8 cellular contexts compared by ENCODE assay signal in the genomic region with DNA sequence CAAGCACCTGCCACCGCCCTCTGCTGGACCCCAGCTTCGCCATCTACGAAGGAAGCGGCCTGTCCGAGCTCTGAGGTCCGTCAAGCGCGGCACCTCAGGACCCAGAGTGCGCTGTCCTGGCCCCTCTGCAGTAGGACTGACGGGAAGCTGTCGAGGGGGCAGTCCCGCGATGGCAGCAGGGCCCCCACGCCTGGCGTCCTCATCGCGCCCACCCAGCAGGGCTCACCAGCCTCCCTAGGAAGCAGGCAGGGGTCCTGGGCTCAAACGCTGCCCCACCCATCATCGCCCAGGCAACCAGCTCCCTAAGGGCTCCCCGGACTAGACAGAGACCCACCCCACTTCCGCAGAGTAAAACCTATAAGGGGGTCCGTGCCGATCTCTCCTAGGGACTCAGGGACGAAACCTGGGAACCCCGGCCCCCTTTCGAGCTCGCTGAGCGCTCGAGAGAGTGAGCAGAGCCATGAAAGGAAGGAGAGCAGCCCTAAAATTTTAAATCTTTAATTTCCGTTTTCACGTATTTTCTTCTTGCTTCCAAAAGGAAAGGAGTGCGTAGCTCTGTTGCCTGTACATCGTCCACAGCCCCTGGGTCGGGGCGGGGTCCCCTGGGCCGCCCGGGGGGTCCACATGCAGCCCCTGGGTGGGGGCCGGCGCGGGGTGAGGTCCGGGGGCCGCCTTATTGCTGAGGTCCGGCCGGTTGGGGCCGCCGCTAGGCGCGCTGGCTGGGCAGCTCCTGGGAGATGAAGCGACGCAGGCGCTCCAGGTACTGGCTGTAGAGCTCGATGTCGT. TPM values are rescaled to one million over a fixed set of nuclear protein-coding genes. Genes with fewer than 3 reads are reported as not detected.
DNase-seq lines count a peak whose midpoint lies in the region; ATAC-seq and TF ChIP-seq lines count a peak whose summit lies in the region.
"Not testable (repeated sequence)": the region's sequence is repeated elsewhere in the genome, so short reads cannot be mapped to it uniquely, and the experiment has no call there.

No MANE protein-coding gene starts in this region.

- in situ Hi-C loops in mammary epithelial cell (cut with MboI; ENCODE audit: low sequenced_read_pairs in 2 of 2) = not testable (repeated sequence)

- H3K4me3 ChIP-seq in BLaER1 (peak overlapping the region; percentile 99), mammary epithelial cell (replicated peaks in 1 of 3; ENCODE audit: insufficient read depth in 1 of 3, low read depth in 2 of 3, low read length in 3 of 3) (peak overlapping the region; percentile 76 to 100 (median 88)), cardiac muscle cell (peak overlapping the region; percentile 94), spleen (peak overlapping the region; percentile 65 to 98 (median 90))
- not testable (repeated sequence) for H3K4me3 ChIP-seq in mucosa of stomach (ENCODE audit: low read length)

- H3K27ac ChIP-seq in BLaER1 = peak overlapping the region; percentile 98
- H3K27ac ChIP-seq in mammary epithelial cell (ENCODE audit: insufficient read depth, low read depth, low read length) = peak overlapping the region; percentile 30
- H3K27ac ChIP-seq in cardiac muscle cell = peak overlapping the region; percentile 93
- H3K27ac ChIP-seq in spleen = peak overlapping the region; percentile 92 to 96 (median 94)

- CTCF ChIA-PET in activated B cell treated with CpG ODN at 0.5 μM for 24 hours (lab: Charles Lee) (interaction anchor here (0.8 to 2.8 kb wide), 4 partner anchors 12 to 211 kb away, joined by 3 to 18 read pairs (median 4); no protein-coding TSS in a partner anchor), mammary epithelial cell (lab: Charles Lee; ENCODE audit: low non-redundant PET) (interaction anchor here (0.7 to 0.8 kb wide), 2 partner anchors 12 to 21 kb away, joined by 3 to 4 read pairs; no protein-coding TSS in a partner anchor)

- POLR2A ChIA-PET in activated B cell treated with CpG ODN at 0.5 μM for 24 hours (lab: Charles Lee) = interaction anchor here (0.5 to 3.2 kb wide), 16 partner anchors 7 to 426 kb away, joined by 3 to 68 read pairs (median 8); a partner anchor contains a TSS

- H3K4me2 ChIP-seq in BLaER1 = peak overlapping the region; percentile 100
- H3K4me2 ChIP-seq in mammary epithelial cell (ENCODE audit: insufficient read depth, low read depth, low read length) = peak overlapping the region; percentile 98

- H4K20me1 ChIP-seq in BLaER1 = peaks cover 55% of the 10 kb centered on the region
- H4K20me1 ChIP-seq in mammary epithelial cell (ENCODE audit: insufficient read depth, low read length) = not testable (repeated sequence)

- H3K27ac Mint-ChIP-seq in IgD-negative memory B cell (peak overlapping the region; percentile 81 to 92 (median 91)), activated B cell treated with CpG ODN at 0.5 μM for 24 hours (peak overlapping the region; percentile 87)

- not testable (repeated sequence) for H3K9me3 Mint-ChIP-seq in IgD-negative memory B cell, activated B cell treated with CpG ODN at 0.5 μM for 24 hours

- TF ChIP-seq POLR2A in spleen (IDR thresholded peaks at IDR 0.05) = not testable (repeated sequence)

- not testable (repeated sequence) for DNase-seq in activated B cell treated with CpG ODN at 0.5 μM for 24 hours; mammary epithelial cell; cardiac muscle cell (ENCODE audit: low read depth in 1 of 2, low spot score in 1 of 2)
- peak; percentile 70 for DNase-seq in spleen

- H3K36me3 ChIP-seq in BLaER1 = peaks cover 32% of the 10 kb centered on the region
- H3K36me3 ChIP-seq in mammary epithelial cell (ENCODE audit: insufficient read depth, low read length); cardiac muscle cell; mucosa of stomach (ENCODE audit: control insufficient read depth, insufficient read depth, low read length): not testable (repeated sequence)
- peaks cover 0 to 61% (median 29%) of the 10 kb centered on the region in 6 donors for H3K36me3 ChIP-seq in spleen

- H3K79me2 ChIP-seq in mammary epithelial cell (ENCODE audit: insufficient read depth, low read length) = peaks cover 59% of the 10 kb centered on the region

- H3K4me3 Mint-ChIP-seq in IgD-negative memory B cell (peak overlapping the region; percentile 91 to 98 (median 97)), activated B cell treated with CpG ODN at 0.5 μM for 24 hours (peak overlapping the region; percentile 97)

- ATAC-seq in GM21619 (IDR thresholded peaks at IDR 0.05; ENCODE audit: unreplicated experiment) (peak; percentile 8), activated B cell treated with CpG ODN at 0.5 μM for 24 hours (ENCODE audit: low read depth) (peak; percentile 19)

- intact Hi-C loops in activated B cell treated with CpG ODN at 0.5 μM for 24 hours (cut with micrococcal nuclease) = loop anchor here (1.0 kb wide), 3 partner anchors 9 to 29 kb away; a partner anchor contains a TSS
- intact Hi-C loops in mammary epithelial cell (cut with micrococcal nuclease) = loop anchor here (1.0 kb wide), 1 partner anchor 12 kb away; no protein-coding TSS in a partner anchor
- intact Hi-C loops in spleen (cut with DNase I; ENCODE audit: low total_unique reads) = not testable (repeated sequence)

- peak overlapping the region; percentile 57 for H2AFZ ChIP-seq in mammary epithelial cell (ENCODE audit: low read depth, low read length)

- not testable (repeated sequence) for BruUV-seq in mammary epithelial cell (replicated peaks; lab: Mats Ljungman, UMichigan)

- peaks cover 52% of the 10 kb centered on the region for H3K4me1 ChIP-seq in BLaER1
- peaks cover 30% of the 10 kb centered on the region for H3K4me1 ChIP-seq in mammary epithelial cell (ENCODE audit: insufficient read depth, low read length)
- H3K4me1 ChIP-seq in cardiac muscle cell (ENCODE audit: low read depth) = peaks cover 16% of the 10 kb centered on the region
- H3K4me1 ChIP-seq in mucosa of stomach (ENCODE audit: control insufficient read depth, insufficient read depth, low read length) = peaks cover 32% of the 10 kb centered on the region
- H3K4me1 ChIP-seq in spleen = peaks cover 50 to 80% (median 63%) of the 10 kb centered on the region in 6 donors

- TF ChIP-seq CTCF in activated B cell treated with CpG ODN at 0.5 μM for 24 hours (IDR thresholded peaks at IDR 0.05); mammary epithelial cell (conservative IDR thresholded peaks at IDR 0.05 in 1 of 2, IDR thresholded peaks at IDR 0.05 in 1 of 2; ENCODE audit: extremely low read depth in 1 of 2, insufficient read depth in 1 of 2, low read depth in 1 of 2, low read length in 2 of 2); spleen (IDR thresholded peaks at IDR 0.05 in 8 of 11, conservative IDR thresholded peaks at IDR 0.05 in 3 of 11): not testable (repeated sequence)
- TF ChIP-seq CTCF in cardiac muscle cell (IDR thresholded peaks at IDR 0.05; ENCODE audit: low read depth, low read length) = peak; percentile 14

- H3K9me3 ChIP-seq in BLaER1; mammary epithelial cell (replicated peaks; ENCODE audit: insufficient read depth, low read length); cardiac muscle cell (ENCODE audit: low read depth); mucosa of stomach (ENCODE audit: control insufficient read depth, low read length); spleen: not testable (repeated sequence)

- not testable (repeated sequence) for H3K27me3 Mint-ChIP-seq in IgD-negative memory B cell, activated B cell treated with CpG ODN at 0.5 μM for 24 hours

- H3K36me3 Mint-ChIP-seq in IgD-negative memory B cell = not testable (repeated sequence)
- peaks cover 24% of the 10 kb centered on the region for H3K36me3 Mint-ChIP-seq in activated B cell treated with CpG ODN at 0.5 μM for 24 hours (ENCODE audit: low read depth)

- H3K9ac ChIP-seq in BLaER1 (peak overlapping the region; percentile 98), mucosa of stomach (ENCODE audit: low read length) (peak overlapping the region; percentile 87)
- H3K9ac ChIP-seq in mammary epithelial cell (ENCODE audit: insufficient read depth, low read length) = not testable (repeated sequence)

- not testable (repeated sequence) for H3K27me3 ChIP-seq in BLaER1; mammary epithelial cell (ENCODE audit: insufficient read depth, low read length); cardiac muscle cell; mucosa of stomach (ENCODE audit: control insufficient read depth, insufficient read depth, low read length); spleen (replicated peaks in 1 of 7)

- dilution Hi-C loops in mammary epithelial cell (cut with HindIII; ENCODE audit: low sequenced_read_pairs) = not testable (repeated sequence)

- H3K4me1 Mint-ChIP-seq in IgD-negative memory B cell (peaks cover 15 to 18% (median 16%) of the 10 kb centered on the region in 3 donors), activated B cell treated with CpG ODN at 0.5 μM for 24 hours (peaks cover 34% of the 10 kb centered on the region)

- 34% methylated on average over 29 of the region's 53 CpGs for WGBS in mammary epithelial cell (ENCODE audit: low coverage, missing lambda C conversion rate)
- 30 to 58% (median 45%) methylated on average over 16 to 48 of the region's 53 CpGs for WGBS in spleen, 5 donors

RNA-seq across cellular contexts. Expression of a gene that starts 8.6 kb away (rescaled TPM):
- polyA plus RNA-seq in IgD-negative memory B cell (107 TPM), mammary epithelial cell (56.8 TPM), cardiac muscle cell (145 and 159 TPM in 2 replicates), spleen (100 to 1,000 TPM in 1 of 3 donors, 10 to 100 TPM in 2; 80.4 to 107 (median 88.1) TPM)
- total RNA-seq in activated B cell treated with CpG ODN at 0.5 μM for 24 hours (57.4 and 64.3 TPM in 2 replicates), mammary epithelial cell (10 to 100 TPM; 46.2 to 61.5 TPM), cardiac muscle cell (198 and 203 TPM in 2 replicates), spleen (100 to 1,000 TPM in 2 of 7 donors, 10 to 100 TPM in 5; 73.4 to 104 (median 83.0) TPM)
- polyA minus RNA-seq in mammary epithelial cell = 7.2 TPM

RNA-seq across cellular contexts. Expression of a gene that starts 13.3 kb away (rescaled TPM):
- polyA plus RNA-seq in IgD-negative memory B cell = 1.8 TPM
- total RNA-seq in activated B cell treated with CpG ODN at 0.5 μM for 24 hours = 21.5 and 25.2 TPM in 2 replicates
- 10 to 100 TPM; 13.7 to 56.2 TPM for total RNA-seq in mammary epithelial cell
- polyA plus RNA-seq in mammary epithelial cell = 11.9 TPM
- 11.0 TPM for polyA minus RNA-seq in mammary epithelial cell
- 5.3 and 9.3 TPM in 2 replicates for total RNA-seq in cardiac muscle cell
- 9.1 and 20.8 TPM in 2 replicates for polyA plus RNA-seq in cardiac muscle cell
- total RNA-seq in spleen = 10 to 100 TPM; 12.9 to 39.0 (median 29.5) TPM
- 10 to 100 TPM in 1 of 3 donors, 1 to 10 TPM in 2; 7.1 to 19.5 (median 8.1) TPM for polyA plus RNA-seq in spleen

RNA-seq across cellular contexts. Expression of a gene that starts 28.4 kb away (rescaled TPM):
- polyA plus RNA-seq in IgD-negative memory B cell (13.7 TPM), mammary epithelial cell (22.4 TPM), cardiac muscle cell (19.2 and 21.3 TPM in 2 replicates), spleen (10 to 100 TPM; 13.4 to 52.3 (median 27.4) TPM)
- total RNA-seq in activated B cell treated with CpG ODN at 0.5 μM for 24 hours (56.3 and 69.6 TPM in 2 replicates), mammary epithelial cell (10 to 100 TPM; 11.3 to 41.0 TPM), cardiac muscle cell (24.4 and 39.7 TPM in 2 replicates), spleen (10 to 100 TPM; 35.7 to 88.1 (median 59.2) TPM)
- polyA minus RNA-seq in mammary epithelial cell = 29.8 TPM

RNA-seq across cellular contexts. Expression of a gene that starts 28.5 kb away (rescaled TPM):
- 7.4 TPM for polyA plus RNA-seq in IgD-negative memory B cell
- 8.5 and 14.1 TPM in 2 replicates for total RNA-seq in activated B cell treated with CpG ODN at 0.5 μM for 24 hours
- total RNA-seq in mammary epithelial cell = 1 to 10 TPM; 3.5 to 7.3 TPM
- 1.7 TPM for polyA plus RNA-seq in mammary epithelial cell
- not detected for polyA minus RNA-seq in mammary epithelial cell
- total RNA-seq in cardiac muscle cell = 11.2 and 16.3 TPM in 2 replicates
- polyA plus RNA-seq in cardiac muscle cell = 5.9 and 14.3 TPM in 2 replicates
- total RNA-seq in spleen = 10 to 100 TPM in 2 of 7 donors, 1 to 10 TPM in 5; 6.4 to 11.0 (median 8.3) TPM
- 1 to 10 TPM; 3.2 to 9.4 (median 4.0) TPM for polyA plus RNA-seq in spleen

RNA-seq across cellular contexts. Expression of a gene that starts 28.5 kb away (rescaled TPM):
- polyA plus RNA-seq in IgD-negative memory B cell = 43.1 TPM
- 47.6 and 59.7 TPM in 2 replicates for total RNA-seq in activated B cell treated with CpG ODN at 0.5 μM for 24 hours
- total RNA-seq in mammary epithelial cell = 10 to 100 TPM; 70.2 to 76.5 TPM
- 31.7 TPM for polyA plus RNA-seq in mammary epithelial cell
- 38.7 TPM for polyA minus RNA-seq in mammary epithelial cell
- 58.0 and 62.5 TPM in 2 replicates for total RNA-seq in cardiac muscle cell
- polyA plus RNA-seq in cardiac muscle cell = 53.7 and 58.5 TPM in 2 replicates
- total RNA-seq in spleen = 10 to 100 TPM; 45.4 to 92.2 (median 53.6) TPM
- polyA plus RNA-seq in spleen = 10 to 100 TPM; 13.0 to 29.9 (median 17.9) TPM

Comparison
In these comparisons a context has a peak if more than half of its experiments do, and no peak if none do; other contexts are left out.
1. H3K27ac ChIP-seq: peak in every context shown above with its lines; median percentile 98 in BLaER1; 94 in spleen; 93 in cardiac muscle cell; 30 in mammary epithelial cell.